Comparison of ENCODE assay signal across 14 cellular contexts in genomic region chr12:52049286-52049685, GRCh38. TPM values are rescaled to one million over a fixed set of nuclear protein-coding genes. Genes with fewer than 3 reads are reported as not detected.
DNase-seq lines count a peak whose midpoint lies in the region; ATAC-seq and TF ChIP-seq lines count a peak whose summit lies in the region.
"Had no signal": no experiment of that assay in that cellular context is flagged by ENCODE, and none has a peak within 500 bp of the region (broad histone marks: within the 10 kb centered on the region; RNA-seq: fewer than 3 reads in every experiment).

No MANE protein-coding gene starts in this region.

- H3K9me2 ChIP-seq in PC-9 (ENCODE audit: insufficient read depth): no peaks in the 10 kb centered on the region
- H3K9me2 ChIP-seq: SK-N-SH had no signal

- TF ChIP-seq POLR2A in sigmoid colon (IDR thresholded peaks at IDR 0.05): no peak

- H3K9me3 ChIP-seq in PC-9 (ENCODE audit: insufficient read depth, low read depth): no peaks in the 10 kb centered on the region
- H3K9me3 ChIP-seq in sigmoid colon: no peaks in the 10 kb centered on the region
- H3K9me3 ChIP-seq: right lobe of liver, SK-N-SH, transverse colon had no signal

- no peak for TF ChIP-seq EP300 in sigmoid colon (IDR thresholded peaks at IDR 0.05)

- H3K27me3 Mint-ChIP-seq in activated CD4-positive, alpha-beta T cell treated with anti-CD3 and anti-CD28 coated beads, Interleukin-2, amount 10 ng/mL, durations not matched to agents 24 days and 14 days: peaks cover 5% of the 10 kb centered on the region
- H3K27me3 Mint-ChIP-seq in effector memory CD8-positive, alpha-beta T cell: peaks cover 6 to 10% of the 10 kb centered on the region in 2 donors

- H3K9me3 Mint-ChIP-seq in activated CD4-positive, alpha-beta T cell treated with anti-CD3 and anti-CD28 coated beads, Interleukin-2, amount 10 ng/mL, durations not matched to agents 24 days and 14 days: no peaks in the 10 kb centered on the region
- no peaks in the 10 kb centered on the region for H3K9me3 Mint-ChIP-seq in effector memory CD8-positive, alpha-beta T cell

- POLR2A ChIA-PET in PC-9 (lab: Charles Lee; ENCODE audit: unreplicated experiment): interaction anchor here (0.6 kb wide), 1 partner anchor 22 kb away, joined by 3 read pairs; no protein-coding TSS in a partner anchor

- intact Hi-C loops in activated CD4-positive, alpha-beta T cell treated with anti-CD3 and anti-CD28 coated beads, Interleukin-2, amount 10 ng/mL, durations not matched to agents 24 days and 14 days (cut with micrococcal nuclease): no loop called here
- intact Hi-C loops in PC-9 (cut with micrococcal nuclease; ENCODE audit: unreplicated experiment): no loop called here
- intact Hi-C loops in sigmoid colon (cut with DNase I): no loop called here

- peak overlapping the region; percentile 99; the same call in 1 of the 2 replicates for H3K4me2 ChIP-seq in PC-9

- H3K36me3 ChIP-seq in PC-9 (ENCODE audit: low read depth) (no peaks in the 10 kb centered on the region), sigmoid colon (peaks cover 0 to under 1% (median under 1%) of the 10 kb centered on the region in 4 donors)
- H3K36me3 ChIP-seq: right lobe of liver, transverse colon had no signal

- H3K4me1 ChIP-seq in PC-9 (replicated peaks; ENCODE audit: insufficient read depth) (peaks cover 26% of the 10 kb centered on the region), sigmoid colon (peaks cover 0 to 65% (median 61%) of the 10 kb centered on the region in 4 donors)

- no TSS peak for BruUV-seq in PC-9 (replicated peaks; lab: Mats Ljungman, UMichigan)

- CTCF ChIA-PET in PC-9 (lab: Charles Lee): no interaction called here

- H3K27me3 ChIP-seq in PC-9 (ENCODE audit: insufficient read depth, low read depth) (no peaks in the 10 kb centered on the region), sigmoid colon (no peaks in the 10 kb centered on the region)
- H3K27me3 ChIP-seq: hepatocyte, right lobe of liver, transverse colon had no signal

- H4K20me1 ChIP-seq in PC-9 (ENCODE audit: insufficient read depth): no peaks in the 10 kb centered on the region

- DNase-seq in activated CD4-positive, alpha-beta T cell treated with anti-CD3 and anti-CD28 coated beads, Interleukin-2, amount 10 ng/mL, durations not matched to agents 24 days and 14 days: no peak
- no peak for DNase-seq in activated CD4-positive, alpha-beta T cell treated with anti-CD3 and anti-CD28 coated beads for 4 hours
- no peak for DNase-seq in PC-9
- DNase-seq in effector memory CD8-positive, alpha-beta T cell: no peak
- DNase-seq in sigmoid colon: no peak
- DNase-seq in SKM-1 (lab: John Stamatoyannopoulos, UW; ENCODE audit: unreplicated experiment): no peak
- DNase-seq in NCI-H526 treated with DMSO at 0.1 percent for 48 hours (lab: John Stamatoyannopoulos, UW): no peak
- DNase-seq in mesenteric fat pad (ENCODE audit: low spot score): no peak
- DNase-seq: NCI-H1694 treated with DMSO at 0.1 percent for 48 hours, right lobe of liver, SK-N-SH, transverse colon had no signal

- H3K4me1 Mint-ChIP-seq in activated CD4-positive, alpha-beta T cell treated with anti-CD3 and anti-CD28 coated beads, Interleukin-2, amount 10 ng/mL, durations not matched to agents 24 days and 14 days: peaks cover 43% of the 10 kb centered on the region
- peaks cover 22 to 34% of the 10 kb centered on the region in 2 donors for H3K4me1 Mint-ChIP-seq in effector memory CD8-positive, alpha-beta T cell (ENCODE audit: low read depth in 2 of 2)

- H2AFZ ChIP-seq in PC-9: no peak overlapping the region
- H2AFZ ChIP-seq: hepatocyte had no signal

- H3K27ac ChIP-seq in PC-9 (no peak overlapping the region), sigmoid colon (peak overlapping the region in 3 of 4 donors; percentile 94 to 100 (median 98))

- H3K79me2 ChIP-seq in PC-9 (ENCODE audit: low read depth): no peaks in the 10 kb centered on the region
- H3K79me2 ChIP-seq: hepatocyte had no signal

- H3K27ac Mint-ChIP-seq in activated CD4-positive, alpha-beta T cell treated with anti-CD3 and anti-CD28 coated beads, Interleukin-2, amount 10 ng/mL, durations not matched to agents 24 days and 14 days: peak overlapping the region; percentile 91
- peak overlapping the region; percentile 93 to 96 for H3K27ac Mint-ChIP-seq in effector memory CD8-positive, alpha-beta T cell

- peaks cover 27% of the 10 kb centered on the region for H3F3A ChIP-seq in PC-9 (ENCODE audit: insufficient read depth, low read depth)

- H3K4me3 ChIP-seq in PC-9 (no peak overlapping the region), sigmoid colon (no peak overlapping the region)
- H3K4me3 ChIP-seq: hepatocyte, right lobe of liver, transverse colon had no signal

- H3K4me3 Mint-ChIP-seq in activated CD4-positive, alpha-beta T cell treated with anti-CD3 and anti-CD28 coated beads, Interleukin-2, amount 10 ng/mL, durations not matched to agents 24 days and 14 days: peak overlapping the region; percentile 97
- H3K4me3 Mint-ChIP-seq in effector memory CD8-positive, alpha-beta T cell: peak overlapping the region; percentile 87 to 91

- H3K36me3 Mint-ChIP-seq in activated CD4-positive, alpha-beta T cell treated with anti-CD3 and anti-CD28 coated beads, Interleukin-2, amount 10 ng/mL, durations not matched to agents 24 days and 14 days (ENCODE audit: low read depth): peaks cover 10% of the 10 kb centered on the region
- H3K36me3 Mint-ChIP-seq in effector memory CD8-positive, alpha-beta T cell (ENCODE audit: insufficient read depth): peaks cover 23% of the 10 kb centered on the region

- no peak for ATAC-seq in effector memory CD8-positive, alpha-beta T cell (replicated peaks)
- ATAC-seq: right lobe of liver had no signal

- TF ChIP-seq CTCF in PC-9 (conservative IDR thresholded peaks at IDR 0.05) (no peak), sigmoid colon (IDR thresholded peaks at IDR 0.05) (no peak)

- WGBS in sigmoid colon, 2 donors: 78 to 82% methylated on average over 4 of the region's 4 CpGs

RNA-seq across cellular contexts. Expression of gene NR4A1, which starts 2.0 kb away (rescaled TPM):
- 55.0 and 57.7 TPM in 2 replicates for total RNA-seq in activated CD4-positive, alpha-beta T cell treated with anti-CD3 and anti-CD28 coated beads, Interleukin-2, amount 10 ng/mL, durations not matched to agents 24 days and 14 days
- total RNA-seq in PC-9 (2021): 6.5 and 13.4 TPM in 2 replicates
- total RNA-seq in sigmoid colon: 100 to 1,000 TPM in 3 of 4 donors, 10 to 100 TPM in 1; 41.7 to 276 (median 167) TPM
- polyA plus RNA-seq in sigmoid colon: 10 to 100 TPM; 31.2 to 65.9 (median 45.0) TPM
- 863 TPM for total RNA-seq in mesenteric fat pad

RNA-seq across cellular contexts. Expression of gene ATG101, which starts 20.5 kb away (rescaled TPM):
- total RNA-seq in activated CD4-positive, alpha-beta T cell treated with anti-CD3 and anti-CD28 coated beads, Interleukin-2, amount 10 ng/mL, durations not matched to agents 24 days and 14 days: 51.2 and 61.4 TPM in 2 replicates
- total RNA-seq in PC-9 (2021) (44.6 and 59.0 TPM in 2 replicates), sigmoid colon (10 to 100 TPM; 30.2 to 48.7 (median 38.2) TPM), mesenteric fat pad (36.2 TPM)
- polyA plus RNA-seq in sigmoid colon: 10 to 100 TPM; 58.9 to 64.5 (median 61.7) TPM

RNA-seq across cellular contexts. Expression of gene SMIM41, which starts 30.2 kb away (rescaled TPM):
- total RNA-seq in activated CD4-positive, alpha-beta T cell treated with anti-CD3 and anti-CD28 coated beads, Interleukin-2, amount 10 ng/mL, durations not matched to agents 24 days and 14 days: 0.19 TPM in 1 of 2 replicates, not detected in the other
- 0.28 TPM in 1 of 2 replicates, not detected in the other for total RNA-seq in PC-9 (2021)
- total RNA-seq in sigmoid colon: 1 to 10 TPM in 2 of 4 donors, under 1 TPM in 1, not detected in 1; 0.41 to 5.7 (median 1.2) TPM
- under 1 TPM in 1 of 3 donors, not detected in 2; 0.61 TPM for polyA plus RNA-seq in sigmoid colon
- total RNA-seq in mesenteric fat pad: 0.45 TPM
- total RNA-seq: activated CD8-positive, alpha-beta memory T cell treated with anti-CD3 and anti-CD28 coated beads for 36 hours; hepatocyte; right lobe of liver had no signal
- polyA plus RNA-seq: hepatocyte, SK-N-SH had no signal

RNA-seq across cellular contexts. Expression of gene TAMALIN, which starts 42.5 kb away (rescaled TPM):
- total RNA-seq in activated CD4-positive, alpha-beta T cell treated with anti-CD3 and anti-CD28 coated beads, Interleukin-2, amount 10 ng/mL, durations not matched to agents 24 days and 14 days: 10.4 and 12.4 TPM in 2 replicates
- total RNA-seq in PC-9 (2021) (0.50 TPM in 1 of 2 replicates, not detected in the other), sigmoid colon (10 to 100 TPM in 2 of 4 donors, 1 to 10 TPM in 2; 9.2 to 11.1 (median 10.1) TPM), mesenteric fat pad (117 TPM)
- 10 to 100 TPM in 1 of 3 donors, 1 to 10 TPM in 2; 4.2 to 17.0 (median 4.9) TPM for polyA plus RNA-seq in sigmoid colon
